12 cellular contexts compared by ENCODE assay signal in the genomic region with DNA sequence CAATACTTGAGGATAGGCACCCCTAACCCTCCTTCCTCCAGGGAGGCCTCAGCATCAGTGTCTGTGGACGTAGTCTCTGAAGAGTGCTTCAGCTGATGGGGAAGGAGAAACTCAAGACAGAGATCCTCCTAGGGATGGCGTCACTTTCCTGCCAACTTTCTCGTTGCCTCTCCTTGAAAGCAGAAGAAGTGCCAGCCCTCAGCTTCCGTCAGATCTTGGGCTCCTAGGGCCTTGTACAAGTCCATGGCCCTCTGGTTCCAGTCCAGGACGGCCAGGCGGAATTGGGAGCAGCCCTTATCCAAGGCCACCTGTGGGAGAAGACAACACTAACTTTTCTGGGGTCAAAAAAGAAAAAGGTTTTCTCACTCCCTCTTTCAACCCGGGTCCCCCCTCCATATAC. TPM values are rescaled to one million over a fixed set of nuclear protein-coding genes. Genes with fewer than 3 reads are reported as not detected.
DNase-seq lines count a peak whose midpoint lies in the region; ATAC-seq and TF ChIP-seq lines count a peak whose summit lies in the region.
"Had no signal": no experiment of that assay in that cellular context is flagged by ENCODE, and none has a peak within 500 bp of the region (broad histone marks: within the 10 kb centered on the region; RNA-seq: fewer than 3 reads in every experiment).

No MANE protein-coding gene starts in this region.

- ATAC-seq in HG03175 (IDR thresholded peaks at IDR 0.05; ENCODE audit: unreplicated experiment), result no peak
- no peak for ATAC-seq in sciatic nerve

- no peak overlapping the region for H3K27ac ChIP-seq in HUES6 (ENCODE audit: low read depth, low read length)

- H3K36me3 ChIP-seq in HUES6 (ENCODE audit: control insufficient read depth, insufficient read depth, low read length), result peaks cover 6% of the 10 kb centered on the region

- no peaks in the 10 kb centered on the region for H3K4me1 ChIP-seq in HUES6 (ENCODE audit: control insufficient read depth, insufficient read depth, low read length)

- no peaks in the 10 kb centered on the region for H3K9me3 Mint-ChIP-seq in mesothelial cell of epicardium

- peaks cover 9% of the 10 kb centered on the region for H3K4me1 Mint-ChIP-seq in mesothelial cell of epicardium

- peak overlapping the region; percentile 65 for H3K4me3 ChIP-seq in AG04449 (ENCODE audit: low read depth, low read length)
- peak overlapping the region; percentile 91 for H3K4me3 ChIP-seq in HUES6 (ENCODE audit: low read depth, low read length)
- peak overlapping the region; percentile 89 for H3K4me3 ChIP-seq in choroid plexus epithelial cell (ENCODE audit: low read depth, low read length)

- CTCF ChIA-PET in AG04449 (lab: Yijun Ruan, JAX), result interaction anchor here (9.7 to 11.1 kb wide), 2 partner anchors 10 to 60 kb away, joined by 67 to 201 read pairs; partner anchors contain the start of genes FXR2, TP53 and WRAP53

- POLR2A ChIA-PET in AG04449 (lab: Yijun Ruan, JAX), result interaction anchor here (2.0 to 2.2 kb wide), 2 partner anchors 12 to 60 kb away, joined by 14 to 15 read pairs; partner anchors contain the start of genes FXR2 and TP53

- intact Hi-C loops in sciatic nerve (cut with DNase I), result no loop called here

- H3K9ac ChIP-seq in HUES6 (ENCODE audit: low read length), result no peak overlapping the region

- no peaks in the 10 kb centered on the region for H3K27me3 Mint-ChIP-seq in mesothelial cell of epicardium (ENCODE audit: low read depth)

- H3K9me3 ChIP-seq in HUES6 (ENCODE audit: control insufficient read depth, insufficient read depth, low read depth, low read length), result no peaks in the 10 kb centered on the region

- H3K36me3 Mint-ChIP-seq in mesothelial cell of epicardium, result peaks cover 5% of the 10 kb centered on the region

- H3K27me3 ChIP-seq in HUES6 (ENCODE audit: control insufficient read depth, insufficient read depth, low read length), result no peaks in the 10 kb centered on the region

- DNase-seq in AG04449 (ENCODE audit: low read depth, low spot score), result no peak
- DNase-seq in choroid plexus epithelial cell (ENCODE audit: low read depth), result no peak
- DNase-seq in mesothelial cell of epicardium (ENCODE audit: low spot score in 2 of 2, unreplicated experiment in 2 of 2), result no peak
- no peak for DNase-seq in putamen (ENCODE audit: low spot score)
- DNase-seq in sciatic nerve (ENCODE audit: low spot score), result no peak
- no peak for DNase-seq in retina
- DNase-seq: EL, T-helper 9 cell had no signal

- H3K27ac Mint-ChIP-seq in mesothelial cell of epicardium, result peak overlapping the region; percentile 97

- no peak for TF ChIP-seq CTCF in AG04449 (IDR thresholded peaks at IDR 0.05; ENCODE audit: insufficient read depth, low read length, missing control alignments)
- TF ChIP-seq CTCF in choroid plexus epithelial cell (conservative IDR thresholded peaks at IDR 0.05; ENCODE audit: low read depth, low read length), result no peak
- no peak for TF ChIP-seq CTCF in mesothelial cell of epicardium (IDR thresholded peaks at IDR 0.05; ENCODE audit: unreplicated experiment)

- H3K4me3 Mint-ChIP-seq in mesothelial cell of epicardium, result peak overlapping the region; percentile 94

RNA-seq across cellular contexts. Expression of gene SAT2, which starts 1.3 kb away (rescaled TPM):
- total RNA-seq in mesothelial cell of epicardium, result 80.6 to 95.0 TPM (median 87.7 TPM) in 3 replicates
- total RNA-seq in sciatic nerve, result 68.7 TPM

RNA-seq across cellular contexts. Expression of gene SHBG, which starts 3.6 kb away (rescaled TPM):
- total RNA-seq in mesothelial cell of epicardium, result 0.60 to 0.84 TPM (median 0.82 TPM) in 3 replicates
- total RNA-seq in sciatic nerve, result 0.53 TPM
- total RNA-seq: M059J had no signal

RNA-seq across cellular contexts. Expression of gene FXR2, which starts 11.6 kb away (rescaled TPM):
- total RNA-seq in mesothelial cell of epicardium (43.2 to 44.5 TPM (median 43.4 TPM) in 3 replicates), sciatic nerve (46.5 TPM)

RNA-seq across cellular contexts. Expression of gene ATP1B2, which starts 24.4 kb away (rescaled TPM):
- total RNA-seq in mesothelial cell of epicardium, result 9.6 to 10.5 TPM (median 10.2 TPM) in 3 replicates
- total RNA-seq in sciatic nerve, result 14.3 TPM
- total RNA-seq: dermis microvascular lymphatic vessel endothelial cell had no signal

RNA-seq across cellular contexts. Expression of gene SOX15, which starts 36.4 kb away (rescaled TPM):
- 2.0 to 2.3 TPM (median 2.1 TPM) in 3 replicates for total RNA-seq in mesothelial cell of epicardium
- 5.1 TPM for total RNA-seq in sciatic nerve
- total RNA-seq: M059J had no signal
